8 cellular contexts compared by ENCODE assay signal in the genomic region with DNA sequence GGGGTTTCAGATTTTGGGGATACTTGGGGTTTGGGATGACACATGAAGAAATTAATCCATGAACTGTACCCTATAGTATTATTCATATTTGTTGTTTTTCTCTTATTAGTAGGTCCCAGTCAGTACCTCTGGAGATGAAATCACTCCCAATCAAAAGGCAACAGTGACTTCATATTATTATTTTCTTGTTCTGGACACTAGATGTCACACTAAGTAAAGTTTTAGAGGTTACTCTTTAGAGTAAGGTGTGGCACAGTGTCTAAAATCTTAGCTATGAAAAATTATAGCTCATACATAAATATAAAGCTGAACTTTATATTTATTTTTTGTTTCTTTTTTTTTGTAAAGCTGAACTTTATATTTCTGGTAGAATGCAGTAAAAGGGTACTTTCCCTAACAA. TPM values are rescaled to one million over a fixed set of nuclear protein-coding genes. Genes with fewer than 3 reads are reported as not detected.
A peak's percentile ranks its signal among the peaks of the same experiment; 100 is the strongest.
DNase-seq lines count a peak whose midpoint lies in the region; ATAC-seq, FAIRE-seq and TF ChIP-seq lines count a peak whose summit lies in the region.

No MANE protein-coding gene starts in this region.

- BruUV-seq in mammary epithelial cell (replicated peaks; lab: Mats Ljungman, UMichigan): no TSS peak

- dilution Hi-C loops in mammary epithelial cell (cut with HindIII; ENCODE audit: low sequenced_read_pairs): no loop called here

- H3K4me1 ChIP-seq in mammary epithelial cell (ENCODE audit: insufficient read depth, low read length): no peaks in the 10 kb centered on the region

- H2AFZ ChIP-seq in mammary epithelial cell (ENCODE audit: low read depth, low read length): no peak overlapping the region

- no peak overlapping the region for H3K27ac ChIP-seq in mammary epithelial cell (ENCODE audit: insufficient read depth, low read depth, low read length)

- no peak for ATAC-seq in HG02642 (IDR thresholded peaks at IDR 0.05; ENCODE audit: poor library complexity, unreplicated experiment)

- H3K36me3 ChIP-seq in mammary epithelial cell (ENCODE audit: insufficient read depth, low read length): peaks cover 3% of the 10 kb centered on the region

- no peaks in the 10 kb centered on the region for H3K9me3 ChIP-seq in mammary epithelial cell (replicated peaks; ENCODE audit: insufficient read depth, low read length)

- no peaks in the 10 kb centered on the region for H3K27me3 ChIP-seq in mammary epithelial cell (ENCODE audit: insufficient read depth, low read length)

- CTCF ChIA-PET in mammary epithelial cell (lab: Charles Lee; ENCODE audit: low non-redundant PET): interaction anchor here (0.6 to 1.5 kb wide), 3 partner anchors 46 to 513 kb away, joined by 5 to 20 read pairs (median 6); no protein-coding TSS in a partner anchor

- peak; percentile 40 for DNase-seq in ACHN
- peak; percentile 36 for DNase-seq in GM18507 (ENCODE audit: extremely low spot score, insufficient read length, low read depth)
- peak; percentile 3 for DNase-seq in NCI-H226
- peak; percentile 17 for DNase-seq in mammary epithelial cell
- peak; percentile 61 for DNase-seq in medulla oblongata (ENCODE audit: extremely low spot score)
- no peak for DNase-seq in posterior vena cava (ENCODE audit: low spot score)
- no peak for DNase-seq in NCI-H446 treated with DMSO at 0.1 percent for 48 hours (lab: John Stamatoyannopoulos, UW)

- H4K20me1 ChIP-seq in mammary epithelial cell (ENCODE audit: insufficient read depth, low read length): no peaks in the 10 kb centered on the region

- in situ Hi-C loops in ACHN (cut with HindIII; ENCODE audit: low pct_ligation_motif_present, low pct_unique_long_range_greater_than_20kb, low sequenced_read_pairs) (no loop called here), mammary epithelial cell (cut with MboI; ENCODE audit: low sequenced_read_pairs in 2 of 2) (loop anchor here (5.0 to 10.0 kb wide), 2 partner anchors 232 to 235 kb away; no protein-coding TSS in a partner anchor)

- H3K79me2 ChIP-seq in mammary epithelial cell (ENCODE audit: insufficient read depth, low read length): no peaks in the 10 kb centered on the region

- no peak overlapping the region for H3K4me3 ChIP-seq in mammary epithelial cell (replicated peaks in 1 of 3; ENCODE audit: insufficient read depth in 1 of 3, low read depth in 2 of 3, low read length in 3 of 3)

- H3K9ac ChIP-seq in mammary epithelial cell (ENCODE audit: insufficient read depth, low read length): no peak overlapping the region

- peak; percentile 7 to 30 for TF ChIP-seq CTCF in mammary epithelial cell (conservative IDR thresholded peaks at IDR 0.05 in 1 of 2, IDR thresholded peaks at IDR 0.05 in 1 of 2; ENCODE audit: extremely low read depth in 1 of 2, insufficient read depth in 1 of 2, low read depth in 1 of 2, low read length in 2 of 2)

- FAIRE-seq in GM18507 (lab: Jason Lieb, UNC): peak; percentile 63

- no peak overlapping the region for H3K4me2 ChIP-seq in mammary epithelial cell (ENCODE audit: insufficient read depth, low read depth, low read length)

- intact Hi-C loops in mammary epithelial cell (cut with micrococcal nuclease) (loop anchor here (1.0 to 10.0 kb wide), 3 partner anchors 143 to 552 kb away; a partner anchor contains a TSS), posterior vena cava (cut with DNase I) (loop anchor here in 1 of 2 donors (10.0 kb wide), 1 partner anchor 232 kb away; no protein-coding TSS in a partner anchor)

RNA-seq across cellular contexts. Expression of a gene that starts 35.1 kb away (rescaled TPM):
- total RNA-seq in mammary epithelial cell: 100 to 1,000 TPM in 1 of 2 donors, 10 to 100 TPM in 1; 69.0 to 107 TPM
- polyA plus RNA-seq in mammary epithelial cell: 82.8 TPM
- 48.1 TPM for polyA minus RNA-seq in mammary epithelial cell
- total RNA-seq in posterior vena cava: 100 to 1,000 TPM in 1 of 2 donors, 10 to 100 TPM in 1; 90.2 to 111 TPM

RNA-seq across cellular contexts. Expression of a gene that starts 46.1 kb away (rescaled TPM):
- 1 to 10 TPM; 5.8 to 6.7 TPM for total RNA-seq in mammary epithelial cell
- polyA plus RNA-seq in mammary epithelial cell: 0.53 TPM
- not detected for polyA minus RNA-seq in mammary epithelial cell
- 1 to 10 TPM; 4.9 to 6.0 TPM for total RNA-seq in posterior vena cava

Comparison
In these comparisons a context has a peak if more than half of its experiments do, and no peak if none do; other contexts are left out.
1. DNase-seq: peak in ACHN (single experiment), GM18507 (single experiment), NCI-H226 (single experiment), mammary epithelial cell (single experiment) and medulla oblongata (single experiment); none in posterior vena cava (single experiment) and NCI-H446 treated with DMSO at 0.1 percent for 48 hours (single experiment).